In the genomic region with DNA sequence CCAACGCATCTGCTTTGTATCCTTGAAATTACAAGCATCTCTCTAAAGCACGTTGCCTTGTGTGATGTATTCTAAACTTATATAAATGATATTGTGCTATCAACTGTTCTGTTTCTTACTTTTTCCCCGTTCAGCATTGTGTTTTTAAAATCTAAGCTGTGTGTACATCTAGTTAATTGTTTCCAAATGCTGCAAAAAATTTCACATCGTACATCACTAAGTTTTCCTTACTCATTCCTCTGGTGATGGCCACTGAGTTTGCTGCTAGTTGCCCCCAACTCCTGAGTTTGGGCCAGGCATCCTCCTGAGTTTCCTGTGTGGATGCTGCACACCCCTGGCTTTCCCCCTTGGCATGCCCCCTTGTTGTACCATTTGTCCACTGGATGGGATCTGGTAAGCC, we compare ENCODE assay signal across 31 cellular contexts.
DNase-seq lines count a peak whose midpoint lies in the region; TF ChIP-seq lines count a peak whose summit lies in the region.
"Had no signal": no experiment of that assay in that cellular context is flagged by ENCODE, and none has a peak within 500 bp of the region (broad histone marks: within the 10 kb centered on the region; RNA-seq: fewer than 3 reads in every experiment).

No MANE protein-coding gene starts in this region.

- intact Hi-C loops in dorsolateral prefrontal cortex (cut with DNase I): no loop called here

- H3K27me3 ChIP-seq in dorsolateral prefrontal cortex: peaks cover 0 to 4% (median 0%) of the 10 kb centered on the region in 45 donors
- H3K27me3 ChIP-seq: BE2C; BLaER1; BLaER1 treated with 17β-estradiol and CSF1 and Interleukin-3, amounts not matched to agents 10 nM and 100 nM had no signal

- peaks cover 61% of the 10 kb centered on the region for H3K4me1 Mint-ChIP-seq in neural crest cell
- H3K4me1 Mint-ChIP-seq: B cell; CD14-positive monocyte; CD4-positive, alpha-beta memory T cell; CD4-positive, CD25-positive, alpha-beta regulatory T cell; CD8-positive, alpha-beta memory T cell had no signal

- no peak overlapping the region for H3K4me3 Mint-ChIP-seq in neural crest cell
- H3K4me3 Mint-ChIP-seq: B cell; CD14-positive monocyte; CD4-positive, alpha-beta memory T cell; CD4-positive, alpha-beta T cell; CD8-positive, alpha-beta memory T cell; CD8-positive, alpha-beta T cell had no signal

- DNase-seq in SK-N-DZ (ENCODE audit: low spot score) (peak; percentile 98), neural crest cell (ENCODE audit: low read depth, low spot score) (no peak), dermis blood vessel endothelial cell (no peak), dorsolateral prefrontal cortex (no peak)
- DNase-seq: 8988T; ACHN; AML-193; C1 segment of cervical spinal cord; Caco-2; Calu3; CD4-positive, alpha-beta memory T cell; CD4-positive, alpha-beta T cell; CD4-positive, CD25-positive, alpha-beta regulatory T cell; CD8-positive, alpha-beta memory T cell; CD8-positive, alpha-beta T cell; COR-L47; DMS 273 treated with DMSO at 0.1 percent for 48 hours; DMS153; DMS53; DMS79; DMS79 treated with DMSO at 0.1 percent for 48 hours; DND-41; EL had no signal

- H3K9me3 Mint-ChIP-seq in neural crest cell: no peaks in the 10 kb centered on the region
- H3K9me3 Mint-ChIP-seq: CD4-positive, alpha-beta memory T cell; CD4-positive, alpha-beta T cell; CD8-positive, alpha-beta T cell had no signal

- no peaks in the 10 kb centered on the region for H3K27me3 Mint-ChIP-seq in neural crest cell (ENCODE audit: low read depth)
- H3K27me3 Mint-ChIP-seq: CD4-positive, alpha-beta memory T cell; CD4-positive, CD25-positive, alpha-beta regulatory T cell had no signal

- no peak for TF ChIP-seq CTCF in neural crest cell (conservative IDR thresholded peaks at IDR 0.05)
- no peak for TF ChIP-seq CTCF in dorsolateral prefrontal cortex (IDR thresholded peaks at IDR 0.05 in 54 of 56, conservative IDR thresholded peaks at IDR 0.05 in 2 of 56; ENCODE audit: low read depth in 1 of 56, partially characterized antibody in 56 of 56)

- H3K36me3 Mint-ChIP-seq in neural crest cell (ENCODE audit: low read depth): no peaks in the 10 kb centered on the region
- H3K36me3 Mint-ChIP-seq: CD14-positive monocyte; CD4-positive, alpha-beta memory T cell; CD4-positive, CD25-positive, alpha-beta regulatory T cell; CD8-positive, alpha-beta memory T cell; CD8-positive, alpha-beta T cell had no signal

- no peak overlapping the region for H3K27ac ChIP-seq in dorsolateral prefrontal cortex
- H3K27ac ChIP-seq: 22Rv1; A549; BLaER1; BLaER1 treated with 17β-estradiol and CSF1 and Interleukin-3, amounts not matched to agents 10 nM and 100 nM; C4-2B had no signal

- H3K27ac Mint-ChIP-seq in neural crest cell (ENCODE audit: unreplicated experiment): peak overlapping the region; percentile 44
- H3K27ac Mint-ChIP-seq: B cell; CD14-positive monocyte; CD4-positive, alpha-beta memory T cell; CD4-positive, alpha-beta T cell; CD4-positive, CD25-positive, alpha-beta regulatory T cell; CD8-positive, alpha-beta memory T cell; CD8-positive, alpha-beta T cell had no signal

- no peak overlapping the region for H3K4me3 ChIP-seq in dorsolateral prefrontal cortex
- H3K4me3 ChIP-seq: A549; BLaER1; BLaER1 treated with 17β-estradiol and CSF1 and Interleukin-3, amounts not matched to agents 10 nM and 100 nM had no signal
